19 cellular contexts compared by ENCODE assay signal in the genomic region with DNA sequence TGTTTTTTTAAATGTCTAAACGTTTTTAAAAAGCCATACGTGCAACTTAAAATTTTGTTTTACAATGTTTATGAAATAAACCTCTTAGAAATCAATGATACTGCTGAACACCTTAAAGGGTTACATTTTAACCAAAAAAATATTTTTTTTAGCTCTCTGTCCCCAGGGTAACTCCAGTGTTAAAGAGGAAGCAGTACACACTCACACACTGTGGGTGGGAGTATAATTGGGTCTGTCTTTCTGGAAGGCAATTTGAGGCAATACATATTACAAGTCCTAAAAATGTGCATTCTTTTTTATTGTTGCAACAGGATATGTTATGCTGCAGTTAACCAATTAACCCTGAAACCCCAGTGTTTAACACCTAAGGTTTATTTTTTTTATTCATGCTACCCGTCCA. TPM values are rescaled to one million over a fixed set of nuclear protein-coding genes. Genes with fewer than 3 reads are reported as not detected.
DNase-seq lines count a peak whose midpoint lies in the region; ATAC-seq and TF ChIP-seq lines count a peak whose summit lies in the region.
"Had no signal": no experiment of that assay in that cellular context is flagged by ENCODE, and none has a peak within 500 bp of the region (broad histone marks: within the 10 kb centered on the region; RNA-seq: fewer than 3 reads in every experiment).

No MANE protein-coding gene starts in this region.

- H3K9me3 ChIP-seq in CD4-positive, alpha-beta T cell (ENCODE audit: control insufficient read depth, low read length) = no peaks in the 10 kb centered on the region

- H3K9me3 Mint-ChIP-seq in activated B cell treated with CpG ODN at 0.5 μM for 24 hours = no peaks in the 10 kb centered on the region
- H3K9me3 Mint-ChIP-seq in CD4-positive, alpha-beta T cell = no peaks in the 10 kb centered on the region

- intact Hi-C loops in activated B cell treated with CpG ODN at 0.5 μM for 24 hours (cut with micrococcal nuclease) = loop anchor here (1.0 kb wide), 1 partner anchor 13 kb away; no protein-coding TSS in a partner anchor
- intact Hi-C loops in CD4-positive, alpha-beta T cell (cut with DNase I, micrococcal nuclease) = no loop called here

- no peak for TF ChIP-seq CTCF in activated B cell treated with CpG ODN at 0.5 μM for 24 hours (IDR thresholded peaks at IDR 0.05)
- no peak for TF ChIP-seq CTCF in CD4-positive, alpha-beta T cell (IDR thresholded peaks at IDR 0.05)

- H3K27ac ChIP-seq in CD4-positive, alpha-beta T cell (ENCODE audit: low read depth, low read length) = no peak overlapping the region
- H3K27ac ChIP-seq: GM23248, PC-9 had no signal

- H3K27me3 ChIP-seq in CD4-positive, alpha-beta T cell (ENCODE audit: control insufficient read depth, insufficient read depth, low read length) = no peaks in the 10 kb centered on the region

- peaks cover 31% of the 10 kb centered on the region for H3K4me1 Mint-ChIP-seq in activated B cell treated with CpG ODN at 0.5 μM for 24 hours
- H3K4me1 Mint-ChIP-seq in CD4-positive, alpha-beta T cell (ENCODE audit: low read depth) = peaks cover 9% of the 10 kb centered on the region

- ATAC-seq in activated B cell treated with CpG ODN at 0.5 μM for 24 hours (ENCODE audit: low read depth) = no peak
- ATAC-seq in GM18870 (IDR thresholded peaks at IDR 0.05; ENCODE audit: unreplicated experiment) = no peak
- ATAC-seq in HG03571 (IDR thresholded peaks at IDR 0.05; ENCODE audit: unreplicated experiment) = no peak
- ATAC-seq in CD4-positive, alpha-beta T cell (ENCODE audit: poor library complexity) = no peak
- ATAC-seq: K562, T-cell had no signal

- H3K36me3 Mint-ChIP-seq in activated B cell treated with CpG ODN at 0.5 μM for 24 hours (ENCODE audit: low read depth) = peaks cover 2% of the 10 kb centered on the region
- H3K36me3 Mint-ChIP-seq in CD4-positive, alpha-beta T cell (ENCODE audit: low read depth) = peaks cover 4% of the 10 kb centered on the region

- CTCF ChIA-PET in activated B cell treated with CpG ODN at 0.5 μM for 24 hours (lab: Charles Lee) = no interaction called here
- CTCF ChIA-PET in CD4-positive, alpha-beta T cell (lab: Charles Lee) = no interaction called here

- H3K27me3 Mint-ChIP-seq in activated B cell treated with CpG ODN at 0.5 μM for 24 hours = no peaks in the 10 kb centered on the region
- H3K27me3 Mint-ChIP-seq in CD4-positive, alpha-beta T cell = no peaks in the 10 kb centered on the region
- H3K27me3 Mint-ChIP-seq: CD4-positive, CD25-positive, alpha-beta regulatory T cell; T-cell had no signal

- peak overlapping the region; percentile 28 for H3K4me3 Mint-ChIP-seq in activated B cell treated with CpG ODN at 0.5 μM for 24 hours
- no peak overlapping the region for H3K4me3 Mint-ChIP-seq in CD4-positive, alpha-beta T cell
- H3K4me3 Mint-ChIP-seq: CD4-positive, CD25-positive, alpha-beta regulatory T cell; T-cell had no signal

- POLR2A ChIA-PET in activated B cell treated with CpG ODN at 0.5 μM for 24 hours (lab: Charles Lee) = interaction anchor here (0.8 to 2.1 kb wide), 3 partner anchors 33 to 146 kb away, joined by 5 to 12 read pairs (median 12); a partner anchor contains a TSS
- POLR2A ChIA-PET in CD4-positive, alpha-beta T cell (lab: Charles Lee) = no interaction called here

- peak; percentile 74 for DNase-seq in CD1c-positive myeloid dendritic cell (ENCODE audit: extremely low spot score)
- DNase-seq in Kasumi-1 (lab: John Stamatoyannopoulos, UW) = peak; percentile 65 to 68
- peak; percentile 15 for DNase-seq in NOMO-1 treated with dmso at 0.1 percent for 144 hours (lab: John Stamatoyannopoulos, UW; ENCODE audit: unreplicated experiment)
- DNase-seq in activated B cell treated with CpG ODN at 0.5 μM for 24 hours = no peak
- no peak for DNase-seq in effector CD4-positive, alpha-beta T cell
- no peak for DNase-seq in CD4-positive, alpha-beta T cell
- DNase-seq: CD4-positive, CD25-positive, alpha-beta regulatory T cell; GM23248; HCEC 1CT; NCI-H187; NCI-H226; NCI-H524 treated with DMSO at 0.1 percent for 48 hours; PC-9; T-cell had no signal

- no peak overlapping the region for H3K27ac Mint-ChIP-seq in activated B cell treated with CpG ODN at 0.5 μM for 24 hours
- no peak overlapping the region for H3K27ac Mint-ChIP-seq in CD4-positive, alpha-beta T cell
- H3K27ac Mint-ChIP-seq: T-cell had no signal

RNA-seq across cellular contexts. Expression of a gene that starts 34.1 kb away (rescaled TPM):
- total RNA-seq in activated B cell treated with CpG ODN at 0.5 μM for 24 hours = 17.7 and 18.7 TPM in 2 replicates
- total RNA-seq in CD4-positive, alpha-beta T cell = 10 to 100 TPM; 86.4 to 87.7 TPM

RNA-seq across cellular contexts. Expression of a gene that starts 37.7 kb away (rescaled TPM):
- total RNA-seq in activated B cell treated with CpG ODN at 0.5 μM for 24 hours = not detected in 2 replicates
- total RNA-seq in CD4-positive, alpha-beta T cell = not detected
- total RNA-seq: A673; CD4-positive, CD25-positive, alpha-beta regulatory T cell; GM23248; K562; M059J; PC-9; T-cell had no signal

Comparison
In these comparisons a context has a peak if more than half of its experiments do, and no peak if none do; other contexts are left out.
1. DNase-seq: peak in CD1c-positive myeloid dendritic cell (single experiment), Kasumi-1 (2 of 2) and NOMO-1 treated with dmso at 0.1 percent for 144 hours (single experiment); none in activated B cell treated with CpG ODN at 0.5 μM for 24 hours (single experiment), effector CD4-positive, alpha-beta T cell (single experiment) and CD4-positive, alpha-beta T cell (0 of 10).